9 cellular contexts compared by ENCODE assay signal in the genomic region with DNA sequence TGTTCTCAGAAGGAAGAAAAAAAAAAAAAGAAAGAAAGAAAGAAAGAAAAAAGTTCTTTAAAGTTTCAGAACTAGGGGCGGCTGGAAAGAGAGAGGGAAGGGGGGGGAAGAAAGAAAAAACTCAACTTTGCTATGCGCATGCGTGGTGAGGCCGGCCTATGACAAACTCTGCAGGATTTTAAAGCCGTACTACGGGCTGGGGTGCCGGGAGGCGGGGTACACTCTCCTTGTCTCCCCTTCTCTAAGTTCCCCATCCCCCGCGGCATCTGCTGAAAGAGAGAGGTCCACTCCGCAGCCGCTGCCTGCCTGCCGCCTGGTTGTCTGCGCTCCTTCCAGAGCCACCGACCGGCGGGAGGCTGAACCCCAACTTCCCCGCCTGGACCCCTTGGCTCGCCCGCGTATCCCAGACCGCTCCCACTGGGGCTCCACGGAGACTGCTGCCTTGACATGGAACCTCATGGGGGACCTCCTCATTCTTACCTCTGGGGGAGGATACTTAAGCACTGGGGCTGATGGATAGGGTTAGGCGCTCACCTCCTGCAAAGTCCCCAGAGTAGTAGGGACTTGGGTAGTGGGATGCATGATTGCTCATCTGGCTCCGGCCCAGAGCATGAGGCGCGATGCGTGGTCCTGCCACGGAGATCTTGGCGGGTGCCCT. TPM values are rescaled to one million over a fixed set of nuclear protein-coding genes. Genes with fewer than 3 reads are reported as not detected.
DNase-seq lines count a peak whose midpoint lies in the region; ATAC-seq, FAIRE-seq and TF ChIP-seq lines count a peak whose summit lies in the region.
"Had no signal": no experiment of that assay in that cellular context is flagged by ENCODE, and none has a peak within 500 bp of the region (broad histone marks: within the 10 kb centered on the region; RNA-seq: fewer than 3 reads in every experiment).

No MANE protein-coding gene starts in this region.

- H3K4me3 Mint-ChIP-seq in central memory CD8-positive, alpha-beta T cell: peak overlapping the region; percentile 31

- H3K4me2 ChIP-seq in keratinocyte (ENCODE audit: control insufficient read depth, extremely low read depth, insufficient read depth, low read depth, low read length): peak overlapping the region; percentile 93

- H3K4me1 Mint-ChIP-seq in central memory CD8-positive, alpha-beta T cell: peaks cover 5% of the 10 kb centered on the region

- no peaks in the 10 kb centered on the region for H4K20me1 ChIP-seq in keratinocyte (ENCODE audit: control insufficient read depth, extremely low read depth, insufficient read depth, low read length)

- H3K9me3 Mint-ChIP-seq in central memory CD8-positive, alpha-beta T cell: peaks cover 9% of the 10 kb centered on the region

- H2AFZ ChIP-seq in keratinocyte (ENCODE audit: control insufficient read depth, low read length): peak overlapping the region; percentile 84

- no peak overlapping the region for H3K27ac Mint-ChIP-seq in central memory CD8-positive, alpha-beta T cell (ENCODE audit: low read depth)
- H3K27ac Mint-ChIP-seq: CD4-positive, CD25-positive, alpha-beta regulatory T cell had no signal

- peak overlapping the region; percentile 81 for H3K9ac ChIP-seq in keratinocyte (ENCODE audit: control insufficient read depth, extremely low read depth, insufficient read depth, low read length)

- H3K27ac ChIP-seq in keratinocyte (ENCODE audit: control insufficient read depth, insufficient read depth, low read length): peak overlapping the region; percentile 56

- peaks cover 43% of the 10 kb centered on the region for H3K4me1 ChIP-seq in keratinocyte (ENCODE audit: control insufficient read depth, extremely low read depth, insufficient read depth, low read length)

- FAIRE-seq in keratinocyte (lab: Jason Lieb, UNC): peak; percentile 51

- H3K79me2 ChIP-seq in keratinocyte (ENCODE audit: control insufficient read depth, insufficient read depth, low read length): peaks cover 42% of the 10 kb centered on the region

- H3K9me3 ChIP-seq in keratinocyte (ENCODE audit: control insufficient read depth, low read depth, low read length): no peaks in the 10 kb centered on the region

- dilution Hi-C loops in keratinocyte (cut with MboI; ENCODE audit: extremely low pct_ligation_motif_present, low sequenced_read_pairs): loop anchor here (25.0 kb wide), 2 partner anchors 249 to 399 kb away; no protein-coding TSS in a partner anchor

- no peaks in the 10 kb centered on the region for H3K36me3 Mint-ChIP-seq in central memory CD8-positive, alpha-beta T cell (ENCODE audit: insufficient read depth)
- H3K36me3 Mint-ChIP-seq: CD4-positive, CD25-positive, alpha-beta regulatory T cell had no signal

- DNase-seq in NCI-H2171 treated with DMSO at 0.1 percent for 48 hours (lab: John Stamatoyannopoulos, UW) (peak; percentile 17), NCI-H2171 (lab: John Stamatoyannopoulos, UW) (no peak), NCI-H460 (ENCODE audit: extremely low read depth, low read depth) (peak; percentile 43), keratinocyte (ENCODE audit: low read depth, low spot score) (no peak), UCSD-AML1 (lab: John Stamatoyannopoulos, UW; ENCODE audit: unreplicated experiment) (no peak)
- DNase-seq in central memory CD8-positive, alpha-beta T cell (ENCODE audit: low spot score in 2 of 2): no peak
- peak; percentile 27 for DNase-seq in stimulated activated naive CD8-positive, alpha-beta T cell treated with anti-CD3 and anti-CD28 coated beads, Interleukin-15, Interleukin-2, amounts not matched to agents 100 U/mL and 50 U/mL, for 24 hours
- DNase-seq in stimulated activated naive CD4-positive, alpha-beta T cell treated with Interleukin-2 at 50 U/mL for 16 hours (lab: John Stamatoyannopoulos, UW): no peak

- no peaks in the 10 kb centered on the region for H3K36me3 ChIP-seq in keratinocyte (ENCODE audit: control insufficient read depth in 2 of 2, extremely low read depth in 1 of 2, insufficient read depth in 2 of 2, low read length in 2 of 2)

- no peak for TF ChIP-seq CTCF in keratinocyte (optimal IDR thresholded peaks at IDR 0.05 in 1 of 3, IDR thresholded peaks at IDR 0.05 in 1 of 3, conservative IDR thresholded peaks at IDR 0.05 in 1 of 3; ENCODE audit: extremely low read depth in 1 of 3, insufficient read depth in 2 of 3, low read length in 3 of 3)

- peaks cover 2% of the 10 kb centered on the region for H3K9me1 ChIP-seq in keratinocyte (ENCODE audit: control insufficient read depth, extremely low read depth, insufficient read depth, low read length)

- H3K27me3 ChIP-seq in keratinocyte (ENCODE audit: control insufficient read depth, extremely low read depth, insufficient read depth, low read length): no peaks in the 10 kb centered on the region

- no peak for ATAC-seq in central memory CD8-positive, alpha-beta T cell (replicated peaks; ENCODE audit: extremely low read depth, poor library complexity, severe bottlenecking)
- ATAC-seq in stimulated activated naive CD8-positive, alpha-beta T cell treated with anti-CD3 and anti-CD28 coated beads, Interleukin-15, Interleukin-2, amounts not matched to agents 100 U/mL and 50 U/mL, for 24 hours: no peak

- peaks cover 79% of the 10 kb centered on the region for H3K27me3 Mint-ChIP-seq in central memory CD8-positive, alpha-beta T cell

- H3K4me3 ChIP-seq in keratinocyte (ENCODE audit: control insufficient read depth in 2 of 3, extremely low read depth in 1 of 3, insufficient read depth in 2 of 3, low read depth in 1 of 3, low read length in 3 of 3): peak overlapping the region; percentile 48 to 89 (median 87)

RNA-seq across cellular contexts. Expression of a gene that starts 1.4 kb away (rescaled TPM):
- 12.0 and 12.7 TPM in 2 replicates for total RNA-seq in NCI-H460 (2014; rRNA removed; shearing (Covaris generic))
- 12.4 and 16.4 TPM in 2 replicates for polyA plus RNA-seq in NCI-H460 (2014; cell fraction: nucleus; rRNA removed)
- 7.1 to 18.7 TPM (median 9.4 TPM) in 3 replicates for polyA plus RNA-seq in keratinocyte
- polyA plus RNA-seq in keratinocyte (2011; ENCODE audit: low read depth): 4.0 TPM
- polyA plus RNA-seq in keratinocyte (2011; cell fraction: cytosol; rRNA removed): 3.9 and 4.5 TPM in 2 replicates
- polyA plus RNA-seq in keratinocyte (2011; cell fraction: nucleus; rRNA removed): 16.4 and 17.6 TPM in 2 replicates
- 4.5 and 16.4 TPM in 2 replicates for polyA plus RNA-seq in keratinocyte (2012; ENCODE audit: low replicate concordance)
- polyA minus RNA-seq in keratinocyte: 14.8 to 31.6 TPM (median 18.3 TPM) in 3 replicates
- 22.4 TPM for polyA minus RNA-seq in keratinocyte (2011; cell fraction: cytosol; rRNA and poly(A)+ RNA removed)
- polyA minus RNA-seq in keratinocyte (2011; cell fraction: nucleus; rRNA and poly(A)+ RNA removed): 45.5 TPM in 2 replicates
- total RNA-seq: CD4-positive, CD25-positive, alpha-beta regulatory T cell had no signal
- polyA plus RNA-seq: CD4-positive, CD25-positive, alpha-beta regulatory T cell had no signal

Comparison
In these comparisons a context has a peak if more than half of its experiments do, and no peak if none do; other contexts are left out.
1. DNase-seq: peak in NCI-H2171 treated with DMSO at 0.1 percent for 48 hours (single experiment), NCI-H460 (single experiment) and stimulated activated naive CD8-positive, alpha-beta T cell treated with anti-CD3 and anti-CD28 coated beads, Interleukin-15, Interleukin-2, amounts not matched to agents 100 U/mL and 50 U/mL, for 24 hours (single experiment); none in NCI-H2171 (single experiment), central memory CD8-positive, alpha-beta T cell (0 of 2), keratinocyte (single experiment), stimulated activated naive CD4-positive, alpha-beta T cell treated with Interleukin-2 at 50 U/mL for 16 hours (single experiment) and UCSD-AML1 (single experiment).